ENCODE assay signal across 8 cellular contexts in the genomic region with DNA sequence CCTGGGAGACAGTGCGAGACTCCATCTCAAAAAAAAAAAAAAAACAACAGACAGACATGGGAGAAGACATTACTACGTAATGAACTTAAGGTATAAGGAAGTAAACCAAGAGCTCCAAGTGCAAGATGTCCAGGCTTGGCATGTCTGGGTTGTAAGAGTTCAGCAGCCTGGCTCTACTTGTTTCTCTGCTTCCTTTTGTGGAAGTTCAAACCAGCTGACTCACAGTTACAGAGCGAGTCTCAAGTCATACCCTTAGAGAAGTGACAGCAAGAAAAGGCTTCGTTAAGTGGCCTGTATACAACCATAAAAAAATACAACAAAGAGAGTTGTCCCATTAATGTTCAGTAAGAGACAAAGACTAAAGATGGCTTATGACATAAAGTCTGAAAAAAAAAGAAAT. TPM values are rescaled to one million over a fixed set of nuclear protein-coding genes. Genes with fewer than 3 reads are reported as not detected.
DNase-seq lines count a peak whose midpoint lies in the region; ATAC-seq and TF ChIP-seq lines count a peak whose summit lies in the region.

No MANE protein-coding gene starts in this region.

- no TSS peak for BruUV-seq in OCI-LY7 (replicated peaks; lab: Mats Ljungman, UMichigan)

- no peak overlapping the region for H2AFZ ChIP-seq in OCI-LY7 (ENCODE audit: low read length)

- peak overlapping the region; percentile 79 for H3K27ac ChIP-seq in CD4-positive, alpha-beta memory T cell (ENCODE audit: low read depth, low read length)
- H3K27ac ChIP-seq in OCI-LY7 (ENCODE audit: low read depth, low read length, poor library complexity, severe bottlenecking): peak overlapping the region; percentile 11
- H3K27ac ChIP-seq in duodenal mucosa (ENCODE audit: low read depth, low read length): no peak overlapping the region
- peak overlapping the region; percentile 80 for H3K27ac ChIP-seq in naive thymus-derived CD4-positive, alpha-beta T cell (ENCODE audit: low read depth, low read length)

- H3K4me2 ChIP-seq in OCI-LY7 (ENCODE audit: low read length): peak overlapping the region; percentile 90

- no peak for TF ChIP-seq CTCF in OCI-LY7 (conservative IDR thresholded peaks at IDR 0.05; ENCODE audit: low read length)

- H3K27ac Mint-ChIP-seq in CD4-positive, alpha-beta memory T cell: peak overlapping the region; percentile 63 to 97 (median 86)
- peak overlapping the region; percentile 62 to 99 (median 92) for H3K27ac Mint-ChIP-seq in naive thymus-derived CD4-positive, alpha-beta T cell

- CTCF ChIA-PET in CD4-positive, alpha-beta memory T cell (lab: Charles Lee; ENCODE audit: partially characterized antibody): interaction anchor here (1.4 kb wide), 1 partner anchor 12 kb away, joined by 5 read pairs; no protein-coding TSS in a partner anchor
- CTCF ChIA-PET in OCI-LY7 (lab: Charles Lee; ENCODE audit: unreplicated experiment): no interaction called here
- CTCF ChIA-PET in naive thymus-derived CD4-positive, alpha-beta T cell (lab: Charles Lee): no interaction called here

- DNase-seq in CD4-positive, alpha-beta memory T cell: peak in 1 of 5 donors; percentile 13
- DNase-seq in OCI-LY7 (ENCODE audit: low spot score) (peak; percentile 29), T1000 (lab: John Stamatoyannopoulos, UW) (no peak), DMS153 treated with DMSO at 0.1 percent for 48 hours (lab: John Stamatoyannopoulos, UW; ENCODE audit: unreplicated experiment) (no peak)
- DNase-seq in naive thymus-derived CD4-positive, alpha-beta T cell: peak in 2 of 9 donors; percentile 5 to 12

- POLR2A ChIA-PET in CD4-positive, alpha-beta memory T cell (lab: Charles Lee; ENCODE audit: partially characterized antibody): no interaction called here
- POLR2A ChIA-PET in OCI-LY7 (lab: Charles Lee): no interaction called here
- POLR2A ChIA-PET in naive thymus-derived CD4-positive, alpha-beta T cell (lab: Charles Lee): interaction anchor here (1.8 kb wide), 1 partner anchor 67 kb away, joined by 10 read pairs; no protein-coding TSS in a partner anchor

- no peaks in the 10 kb centered on the region for H3K27me3 ChIP-seq in CD4-positive, alpha-beta memory T cell (ENCODE audit: insufficient read depth, low read length)
- no peaks in the 10 kb centered on the region for H3K27me3 ChIP-seq in duodenal mucosa (ENCODE audit: control insufficient read depth in 1 of 2, insufficient read depth in 2 of 2, low read length in 2 of 2)
- no peaks in the 10 kb centered on the region for H3K27me3 ChIP-seq in naive thymus-derived CD4-positive, alpha-beta T cell (ENCODE audit: control insufficient read depth in 2 of 2, insufficient read depth in 2 of 2, low read length in 2 of 2)

- H3K9me3 ChIP-seq in CD4-positive, alpha-beta memory T cell (ENCODE audit: control insufficient read depth in 1 of 2, low read length in 2 of 2): no peaks in the 10 kb centered on the region
- no peaks in the 10 kb centered on the region for H3K9me3 ChIP-seq in OCI-LY7 (ENCODE audit: low read length)
- H3K9me3 ChIP-seq in duodenal mucosa (ENCODE audit: control insufficient read depth in 1 of 2, low read length in 2 of 2): no peaks in the 10 kb centered on the region
- H3K9me3 ChIP-seq in naive thymus-derived CD4-positive, alpha-beta T cell (ENCODE audit: control insufficient read depth in 2 of 3, low read length in 3 of 3): no peaks in the 10 kb centered on the region

- peak overlapping the region in 1 of 2 donors; percentile 86 for H3K4me3 ChIP-seq in CD4-positive, alpha-beta memory T cell (ENCODE audit: low read length in 2 of 2)
- H3K4me3 ChIP-seq in OCI-LY7 (ENCODE audit: low read depth, low read length, poor library complexity, severe bottlenecking): peak overlapping the region; percentile 78
- peak overlapping the region; percentile 89 to 93 for H3K4me3 ChIP-seq in duodenal mucosa (ENCODE audit: low read depth in 1 of 2, low read length in 2 of 2)
- H3K4me3 ChIP-seq in naive thymus-derived CD4-positive, alpha-beta T cell (ENCODE audit: low read length): peak overlapping the region; percentile 73

- H3K36me3 ChIP-seq in CD4-positive, alpha-beta memory T cell (ENCODE audit: insufficient read depth, low read length): peaks cover 26% of the 10 kb centered on the region
- H3K36me3 ChIP-seq in OCI-LY7 (ENCODE audit: insufficient read depth, low read length): peaks cover 91% of the 10 kb centered on the region
- H3K36me3 ChIP-seq in duodenal mucosa (ENCODE audit: control insufficient read depth in 1 of 2, insufficient read depth in 2 of 2, low read length in 2 of 2): peaks cover 22 to 37% of the 10 kb centered on the region in 2 donors
- H3K36me3 ChIP-seq in naive thymus-derived CD4-positive, alpha-beta T cell (ENCODE audit: control insufficient read depth in 2 of 3, insufficient read depth in 3 of 3, low read length in 3 of 3): peaks cover 8 to 39% (median 18%) of the 10 kb centered on the region in 3 experiments

- peaks cover 21% of the 10 kb centered on the region for H3K4me1 ChIP-seq in CD4-positive, alpha-beta memory T cell (ENCODE audit: insufficient read depth, low read length)
- H3K4me1 ChIP-seq in OCI-LY7 (ENCODE audit: insufficient read depth, low read length, poor library complexity, severe bottlenecking) (peaks cover 23% of the 10 kb centered on the region), duodenal mucosa (ENCODE audit: control insufficient read depth in 1 of 2, insufficient read depth in 2 of 2, low read length in 2 of 2) (peaks cover 14 to 18% of the 10 kb centered on the region in 2 donors)
- peaks cover 5 to 17% of the 10 kb centered on the region in 2 donors for H3K4me1 ChIP-seq in naive thymus-derived CD4-positive, alpha-beta T cell (ENCODE audit: control insufficient read depth in 2 of 2, insufficient read depth in 2 of 2, low read length in 2 of 2)

- H3K4me3 Mint-ChIP-seq in CD4-positive, alpha-beta memory T cell: peak overlapping the region; percentile 76 to 99 (median 98)
- peak overlapping the region; percentile 83 to 99 (median 96) for H3K4me3 Mint-ChIP-seq in naive thymus-derived CD4-positive, alpha-beta T cell

- intact Hi-C loops in CD4-positive, alpha-beta memory T cell (cut with micrococcal nuclease): loop anchor here (2.0 kb wide), 1 partner anchor 69 kb away; the partner anchor contains the start of gene ARHGEF2
- intact Hi-C loops in OCI-LY7 (cut with micrococcal nuclease; ENCODE audit: unreplicated experiment): no loop called here
- intact Hi-C loops in naive thymus-derived CD4-positive, alpha-beta T cell (cut with micrococcal nuclease): loop anchor here (2.0 to 10.0 kb wide), 3 partner anchors 69 to 588 kb away; partner anchors contain the start of genes RUSC1 (in 2 of the 2) and ARHGEF2 (in 1 of the 2)

- H3K9me2 ChIP-seq in OCI-LY7 (ENCODE audit: insufficient read depth, low read length): no peaks in the 10 kb centered on the region

- peaks cover 10 to 58% of the 10 kb centered on the region in 2 donors for H3K36me3 Mint-ChIP-seq in CD4-positive, alpha-beta memory T cell
- H3K36me3 Mint-ChIP-seq in naive thymus-derived CD4-positive, alpha-beta T cell: peaks cover 0 to 18% (median 4%) of the 10 kb centered on the region in 5 donors

- H4K20me1 ChIP-seq in OCI-LY7 (ENCODE audit: insufficient read depth, low read length): no peaks in the 10 kb centered on the region

- ATAC-seq in naive thymus-derived CD4-positive, alpha-beta T cell: peak; percentile 48
- no peak for ATAC-seq in GM19395 (IDR thresholded peaks at IDR 0.05; ENCODE audit: unreplicated experiment)
- ATAC-seq in HG03439 (IDR thresholded peaks at IDR 0.05; ENCODE audit: unreplicated experiment): no peak

- peak overlapping the region in 1 of 2 donors; percentile 78 for H3K9ac ChIP-seq in duodenal mucosa (ENCODE audit: low read depth in 1 of 2, low read length in 2 of 2)

- peaks cover 12% of the 10 kb centered on the region; the same call in 1 of the 2 replicates for H3K79me2 ChIP-seq in OCI-LY7 (ENCODE audit: insufficient read depth, low read depth, low read length)

- no peaks in the 10 kb centered on the region for H3K9me3 Mint-ChIP-seq in CD4-positive, alpha-beta memory T cell
- H3K9me3 Mint-ChIP-seq in naive thymus-derived CD4-positive, alpha-beta T cell: no peaks in the 10 kb centered on the region

- no peaks in the 10 kb centered on the region for H3K27me3 Mint-ChIP-seq in CD4-positive, alpha-beta memory T cell
- H3K27me3 Mint-ChIP-seq in naive thymus-derived CD4-positive, alpha-beta T cell: no peaks in the 10 kb centered on the region

- H3K4me1 Mint-ChIP-seq in CD4-positive, alpha-beta memory T cell: peaks cover 16 to 28% (median 21%) of the 10 kb centered on the region in 4 donors
- H3K4me1 Mint-ChIP-seq in naive thymus-derived CD4-positive, alpha-beta T cell: peaks cover 11 to 42% (median 21%) of the 10 kb centered on the region in 7 donors

RNA-seq across cellular contexts. Expression of gene RIT1, which starts 1.3 kb away (rescaled TPM):
- 10 to 100 TPM; 45.0 to 48.0 TPM for total RNA-seq in CD4-positive, alpha-beta memory T cell
- polyA plus RNA-seq in CD4-positive, alpha-beta memory T cell: 10 to 100 TPM; 14.1 to 20.4 TPM
- 15.9 and 17.2 TPM in 2 replicates for total RNA-seq in OCI-LY7 (2014; rRNA removed; shearing (Covaris generic))
- 20.8 and 21.0 TPM in 2 replicates for total RNA-seq in OCI-LY7 (2022)
- total RNA-seq in naive thymus-derived CD4-positive, alpha-beta T cell: 10 to 100 TPM; 34.0 to 83.9 (median 41.4) TPM
- 10 to 100 TPM; 19.1 to 19.7 TPM for polyA plus RNA-seq in naive thymus-derived CD4-positive, alpha-beta T cell

RNA-seq across cellular contexts. Expression of gene KHDC4, which starts 24.3 kb away (rescaled TPM):
- 100 to 1,000 TPM; 127 to 134 TPM for total RNA-seq in CD4-positive, alpha-beta memory T cell
- polyA plus RNA-seq in CD4-positive, alpha-beta memory T cell: 1 to 10 TPM; 5.5 to 9.4 TPM
- total RNA-seq in OCI-LY7 (2014; rRNA removed; shearing (Covaris generic)): 84.6 and 88.9 TPM in 2 replicates
- total RNA-seq in OCI-LY7 (2022): 121 and 127 TPM in 2 replicates
- 100 to 1,000 TPM in 2 of 5 experiments, 10 to 100 TPM in 3; 64.6 to 117 (median 79.8) TPM for total RNA-seq in naive thymus-derived CD4-positive, alpha-beta T cell
- 1 to 10 TPM; 8.1 to 9.3 TPM for polyA plus RNA-seq in naive thymus-derived CD4-positive, alpha-beta T cell

RNA-seq across cellular contexts. Expression of gene RXFP4, which starts 31.5 kb away (rescaled TPM):
- not detected for total RNA-seq in CD4-positive, alpha-beta memory T cell
- polyA plus RNA-seq in CD4-positive, alpha-beta memory T cell: under 1 TPM in 1 of 2 donors, not detected in 1; 0.91 TPM
- 3.0 TPM in 1 of 2 replicates, not detected in the other for total RNA-seq in OCI-LY7 (2014; rRNA removed; shearing (Covaris generic))
- total RNA-seq in OCI-LY7 (2022): 0.34 TPM in 1 of 2 replicates, not detected in the other
- total RNA-seq in naive thymus-derived CD4-positive, alpha-beta T cell: not detected
- polyA plus RNA-seq in naive thymus-derived CD4-positive, alpha-beta T cell: 1 to 10 TPM in 1 of 2 donors, under 1 TPM in 1; 0.60 to 1.3 TPM

RNA-seq across cellular contexts. Expression of gene SYT11, which starts 50.5 kb away (rescaled TPM):
- total RNA-seq in CD4-positive, alpha-beta memory T cell: 10 to 100 TPM; 17.7 to 18.2 TPM
- 10 to 100 TPM; 10.7 to 15.8 TPM for polyA plus RNA-seq in CD4-positive, alpha-beta memory T cell
- total RNA-seq in OCI-LY7 (2014; rRNA removed; shearing (Covaris generic)): 41.6 and 41.8 TPM in 2 replicates
- total RNA-seq in OCI-LY7 (2022): 56.8 and 60.8 TPM in 2 replicates
- total RNA-seq in naive thymus-derived CD4-positive, alpha-beta T cell: 10 to 100 TPM in 2 of 5 experiments, 1 to 10 TPM in 3; 1.4 to 22.9 (median 2.7) TPM
- under 1 TPM; 0.39 to 0.48 TPM for polyA plus RNA-seq in naive thymus-derived CD4-positive, alpha-beta T cell

RNA-seq across cellular contexts. Expression of gene GON4L, which starts 52.9 kb away (rescaled TPM):
- 100 to 1,000 TPM; 118 to 134 TPM for total RNA-seq in CD4-positive, alpha-beta memory T cell
- polyA plus RNA-seq in CD4-positive, alpha-beta memory T cell: 10 to 100 TPM in 1 of 2 donors, 1 to 10 TPM in 1; 9.3 to 51.0 TPM
- 44.9 and 46.0 TPM in 2 replicates for total RNA-seq in OCI-LY7 (2014; rRNA removed; shearing (Covaris generic))
- 78.0 and 80.0 TPM in 2 replicates for total RNA-seq in OCI-LY7 (2022)
- total RNA-seq in naive thymus-derived CD4-positive, alpha-beta T cell: 100 to 1,000 TPM in 4 of 5 experiments, 10 to 100 TPM in 1; 87.2 to 138 (median 106) TPM
- polyA plus RNA-seq in naive thymus-derived CD4-positive, alpha-beta T cell: 10 to 100 TPM; 25.4 to 40.5 TPM
